Comparison of ENCODE assay signal across 31 cellular contexts in the genomic region with DNA sequence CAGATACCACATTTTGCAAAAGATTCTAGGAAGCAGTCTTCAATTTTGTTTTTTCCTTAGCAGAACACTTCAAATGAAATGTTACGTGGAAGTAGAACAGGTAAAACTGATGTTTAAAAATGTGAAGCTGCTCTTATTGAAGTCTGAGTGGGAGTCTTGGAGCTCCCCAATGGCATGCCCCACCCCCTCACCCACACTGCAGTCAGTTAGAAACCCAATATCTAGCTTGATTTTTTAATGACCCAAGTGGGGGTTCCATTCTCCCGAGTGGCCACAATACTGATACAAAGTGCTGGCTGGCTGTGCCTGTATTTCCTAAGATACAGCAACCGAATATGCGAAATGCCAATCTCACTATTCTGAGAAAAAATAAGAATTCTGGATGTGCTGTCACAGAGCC. TPM values are rescaled to one million over a fixed set of nuclear protein-coding genes. Genes with fewer than 3 reads are reported as not detected.
DNase-seq lines count a peak whose midpoint lies in the region; ATAC-seq and TF ChIP-seq lines count a peak whose summit lies in the region.
"Had no signal": no experiment of that assay in that cellular context is flagged by ENCODE, and none has a peak within 500 bp of the region (broad histone marks: within the 10 kb centered on the region; RNA-seq: fewer than 3 reads in every experiment).

No MANE protein-coding gene starts in this region.

- POLR2A ChIA-PET in MCF 10A (lab: Yijun Ruan, JAX) = interaction anchor here (2.0 kb wide), 1 partner anchor 11 kb away, joined by 5 read pairs; no protein-coding TSS in a partner anchor

- no peak overlapping the region for H3K4me3 Mint-ChIP-seq in MCF 10A (ENCODE audit: unreplicated experiment)
- no peak overlapping the region for H3K4me3 Mint-ChIP-seq in T-helper 17 cell

- H3K4me1 Mint-ChIP-seq in MCF 10A (ENCODE audit: insufficient read depth, unreplicated experiment) = peaks cover 10% of the 10 kb centered on the region
- peaks cover 34% of the 10 kb centered on the region for H3K4me1 Mint-ChIP-seq in T-helper 17 cell

- no peak for DNase-seq in breast epithelium (ENCODE audit: low spot score in 2 of 2)
- no peak for DNase-seq in MCF 10A (ENCODE audit: unreplicated experiment)
- DNase-seq in T-helper 17 cell = no peak
- DNase-seq in thyroid gland = no peak
- no peak for DNase-seq in NCI-H748 treated with DMSO at 0.1 percent for 48 hours (lab: John Stamatoyannopoulos, UW)
- no peak for DNase-seq in GM19238 (ENCODE audit: insufficient read length, low spot score)
- no peak for DNase-seq in trophoblast cell
- DNase-seq: activated CD4-positive, alpha-beta T cell treated with anti-CD3 and anti-CD28 coated beads for 48 hours; activated effector memory CD4-positive, alpha-beta T cell treated with anti-CD3 and anti-CD28 coated beads, Interleukin-2, amount 50 U/mL, for 16 hours; amygdala; central memory CD4-positive, alpha-beta T cell; DMS 273 treated with DMSO at 0.1 percent for 48 hours; gastrocnemius medialis; H7; hypothalamus; islet precursor cell; mammary epithelial cell; NCI-H1417 treated with DMSO at 0.1 percent for 48 hours; NCI-H510A treated with DMSO at 0.1 percent for 48 hours; NK-92 treated with Interleukin-12 subunit alpha and Interleukin-12 subunit beta, amount 100 ng/mL, for 24 hours; SIG-M5; T-helper 1 cell had no signal

- H3K9ac ChIP-seq in iPS-20b (ENCODE audit: low read depth, low read length) (peak overlapping the region; percentile 15; the same call in 1 of the 2 replicates), trophoblast cell (ENCODE audit: low read length) (no peak overlapping the region)

- no peak overlapping the region for H3K18ac ChIP-seq in trophoblast cell (ENCODE audit: low read length)

- H2BK12ac ChIP-seq in trophoblast cell (ENCODE audit: low read length) = no peak overlapping the region

- TF ChIP-seq CTCF in breast epithelium (IDR thresholded peaks at IDR 0.05) = no peak
- TF ChIP-seq CTCF in MCF 10A (IDR thresholded peaks at IDR 0.05; ENCODE audit: unreplicated experiment) = no peak
- no peak for TF ChIP-seq CTCF in thyroid gland (IDR thresholded peaks at IDR 0.05)

- no peaks in the 10 kb centered on the region for H3K27me3 ChIP-seq in breast epithelium
- H3K27me3 ChIP-seq in iPS-20b (ENCODE audit: insufficient read depth, low read length) = no peaks in the 10 kb centered on the region
- no peaks in the 10 kb centered on the region for H3K27me3 ChIP-seq in thyroid gland
- no peaks in the 10 kb centered on the region for H3K27me3 ChIP-seq in trophoblast cell (ENCODE audit: insufficient read depth, low read length)
- H3K27me3 ChIP-seq: gastrocnemius medialis had no signal

- H3K36me3 ChIP-seq in breast epithelium (no peaks in the 10 kb centered on the region), iPS-20b (ENCODE audit: insufficient read depth, low read depth, low read length) (peaks cover 18% of the 10 kb centered on the region), thyroid gland (no peaks in the 10 kb centered on the region), trophoblast cell (ENCODE audit: control insufficient read depth in 1 of 2, insufficient read depth in 2 of 2, low read length in 2 of 2) (peaks cover 0 to 7% of the 10 kb centered on the region in 2 experiments)

- H2BK5ac ChIP-seq in trophoblast cell (ENCODE audit: low read depth, low read length, poor library complexity) = no peak overlapping the region

- ATAC-seq in T-helper 17 cell = no peak
- ATAC-seq: esophagus mucosa, gastrocnemius medialis, HepG2, Panc1 had no signal

- H3K27ac ChIP-seq in breast epithelium (peak overlapping the region; percentile 43 to 49), iPS-20b (ENCODE audit: low read length) (no peak overlapping the region), thyroid gland (peak overlapping the region in 2 of 3 donors; percentile 12 to 47), trophoblast cell (ENCODE audit: low read depth, low read length) (no peak overlapping the region)
- H3K27ac ChIP-seq: C4-2B, HL-60 had no signal

- no peak overlapping the region for H3K4ac ChIP-seq in trophoblast cell (ENCODE audit: low read depth, low read length)

- CTCF ChIA-PET in MCF 10A (lab: Yijun Ruan, JAX) = interaction anchor here (0.5 to 1.4 kb wide), 5 partner anchors 9 to 194 kb away, joined by 3 to 4 read pairs (median 4); no protein-coding TSS in a partner anchor

- no peaks in the 10 kb centered on the region for H3K9me3 Mint-ChIP-seq in MCF 10A (ENCODE audit: unreplicated experiment)

- H3K79me2 ChIP-seq in trophoblast cell (ENCODE audit: control insufficient read depth, insufficient read depth, low read length, poor library complexity) = no peaks in the 10 kb centered on the region

- H3K14ac ChIP-seq in trophoblast cell (ENCODE audit: low read length) = no peak overlapping the region

- H3K4me1 ChIP-seq in breast epithelium = peaks cover 8 to 14% of the 10 kb centered on the region in 2 donors
- peaks cover 22% of the 10 kb centered on the region; the same call in 1 of the 2 replicates for H3K4me1 ChIP-seq in iPS-20b (ENCODE audit: insufficient read depth, low read length)
- peaks cover 51 to 71% of the 10 kb centered on the region in 2 donors for H3K4me1 ChIP-seq in thyroid gland
- H3K4me1 ChIP-seq in trophoblast cell (ENCODE audit: control insufficient read depth in 1 of 2, insufficient read depth in 2 of 2, low read length in 2 of 2) = peaks cover 0 to 10% of the 10 kb centered on the region in 2 experiments

- TF ChIP-seq POLR2A in breast epithelium (IDR thresholded peaks at IDR 0.05) (no peak), thyroid gland (IDR thresholded peaks at IDR 0.05) (no peak)

- no peaks in the 10 kb centered on the region for H3K79me1 ChIP-seq in trophoblast cell (ENCODE audit: low read length)

- H3K27me3 Mint-ChIP-seq in MCF 10A (ENCODE audit: insufficient read depth, unreplicated experiment) (no peaks in the 10 kb centered on the region), T-helper 17 cell (no peaks in the 10 kb centered on the region)

- no peak overlapping the region for H2BK120ac ChIP-seq in trophoblast cell (ENCODE audit: insufficient read depth, low read length, poor library complexity)

- no peak overlapping the region for H2AK5ac ChIP-seq in trophoblast cell (ENCODE audit: low read length)

- H3K36me3 Mint-ChIP-seq in MCF 10A (ENCODE audit: insufficient read depth, unreplicated experiment) = peaks cover 70% of the 10 kb centered on the region
- H3K36me3 Mint-ChIP-seq in T-helper 17 cell (ENCODE audit: low read depth) = no peaks in the 10 kb centered on the region

- 78 to 84% methylated on average over 4 of the region's 4 CpGs for WGBS in thyroid gland, 2 donors
- WGBS in trophoblast cell (ENCODE audit: extremely low coverage, insufficient coverage, insufficient read length) = no CpG with 5 or more reads among the region's 4 CpGs

- no peak overlapping the region for H4K91ac ChIP-seq in trophoblast cell (ENCODE audit: low read depth, low read length)

- no peaks in the 10 kb centered on the region for H3K9me3 ChIP-seq in breast epithelium
- H3K9me3 ChIP-seq in T-helper 17 cell (ENCODE audit: control insufficient read depth, low read length, poor library complexity, severe bottlenecking) = no peaks in the 10 kb centered on the region
- no peaks in the 10 kb centered on the region for H3K9me3 ChIP-seq in iPS-20b (ENCODE audit: insufficient read depth, low read depth, low read length)
- H3K9me3 ChIP-seq in thyroid gland = no peaks in the 10 kb centered on the region
- no peaks in the 10 kb centered on the region for H3K9me3 ChIP-seq in trophoblast cell (ENCODE audit: insufficient read depth, low read depth, low read length)
- H3K9me3 ChIP-seq: gastrocnemius medialis had no signal

- no peak overlapping the region for H4K8ac ChIP-seq in trophoblast cell (ENCODE audit: low read depth, low read length)

- intact Hi-C loops in breast epithelium (cut with DNase I; ENCODE audit: low total_unique reads) = no loop called here
- intact Hi-C loops in MCF 10A (cut with micrococcal nuclease) = no loop called here
- intact Hi-C loops in thyroid gland (cut with DNase I) = loop anchor here (10.0 kb wide), 1 partner anchor 61 kb away; no protein-coding TSS in a partner anchor

- H3K4me2 ChIP-seq in trophoblast cell (ENCODE audit: low read length) = no peak overlapping the region

- no peak overlapping the region for H3K23ac ChIP-seq in trophoblast cell (ENCODE audit: low read length)

- H3K4me3 ChIP-seq in breast epithelium (no peak overlapping the region), iPS-20b (ENCODE audit: low read length) (no peak overlapping the region), thyroid gland (replicated peaks in 1 of 3) (no peak overlapping the region), trophoblast cell (ENCODE audit: low read depth, low read length) (no peak overlapping the region)
- H3K4me3 ChIP-seq: gastrocnemius medialis had no signal

- no peak overlapping the region for H3K27ac Mint-ChIP-seq in MCF 10A (ENCODE audit: low read depth, unreplicated experiment)
- H3K27ac Mint-ChIP-seq in T-helper 17 cell = peak overlapping the region; percentile 77

- no peak overlapping the region for H4K12ac ChIP-seq in trophoblast cell (ENCODE audit: low read depth, low read length)

- H2AFZ ChIP-seq in trophoblast cell (ENCODE audit: insufficient read depth, low read length, poor library complexity) = no peak overlapping the region

- BruUV-seq in MCF 10A (replicated peaks; lab: Mats Ljungman, UMichigan) = no TSS peak

RNA-seq across cellular contexts. Expression of a gene that starts 31.3 kb away (rescaled TPM):
- total RNA-seq in breast epithelium (under 1 TPM in 2 of 3 donors, not detected in 1; 0.16 to 0.66 TPM), MCF 10A (2022) (0.47 and 0.65 TPM in 2 replicates), T-helper 17 cell (under 1 TPM in 1 of 2 donors, not detected in 1; 0.30 TPM), thyroid gland (1 to 10 TPM in 1 of 4 donors, under 1 TPM in 3; 0.11 to 2.1 (median 0.60) TPM)
- 0.47 and 0.60 TPM in 2 replicates for polyA plus RNA-seq in trophoblast cell (2013)

RNA-seq across cellular contexts. Expression of a gene that starts 40.6 kb away (rescaled TPM):
- 1 to 10 TPM in 1 of 3 donors, under 1 TPM in 1, not detected in 1; 0.66 to 5.3 TPM for total RNA-seq in breast epithelium
- 0.23 TPM in 1 of 2 replicates, not detected in the other for total RNA-seq in MCF 10A (2022)
- not detected for total RNA-seq in T-helper 17 cell
- under 1 TPM in 3 of 4 donors, not detected in 1; 0.50 to 0.63 (median 0.54) TPM for total RNA-seq in thyroid gland
- 0.03 TPM in 1 of 2 replicates, not detected in the other for polyA plus RNA-seq in trophoblast cell (2013)
- total RNA-seq: gastrocnemius medialis, HepG2, LHCN-M2, omental fat pad had no signal
- polyA plus RNA-seq: AG04450, HepG2 had no signal

RNA-seq across cellular contexts. Expression of a gene that starts 49.1 kb away (rescaled TPM):
- 10 to 100 TPM in 1 of 3 donors, 1 to 10 TPM in 2; 6.0 to 10.5 (median 7.4) TPM for total RNA-seq in breast epithelium
- not detected in 2 replicates for total RNA-seq in MCF 10A (2022)
- total RNA-seq in T-helper 17 cell = not detected
- 10 to 100 TPM in 2 of 4 donors, 1 to 10 TPM in 2; 7.4 to 33.4 (median 10.7) TPM for total RNA-seq in thyroid gland
- not detected in 2 replicates for polyA plus RNA-seq in trophoblast cell (2013)
- total RNA-seq: HepG2, LHCN-M2, mammary epithelial cell had no signal
- polyA plus RNA-seq: AG04450, HepG2, mammary epithelial cell had no signal

RNA-seq across cellular contexts. Expression of a gene that starts 56.9 kb away (rescaled TPM):
- 10 to 100 TPM; 29.4 to 67.5 (median 52.0) TPM for total RNA-seq in breast epithelium
- total RNA-seq in MCF 10A (2022) = 13.2 and 13.5 TPM in 2 replicates
- total RNA-seq in T-helper 17 cell = 1 to 10 TPM; 3.3 to 4.9 TPM
- 10 to 100 TPM; 17.6 to 62.9 (median 32.3) TPM for total RNA-seq in thyroid gland
- polyA plus RNA-seq in trophoblast cell (2013) = 17.1 and 19.6 TPM in 2 replicates

Comparison
In these comparisons a context has a peak if more than half of its experiments do, and no peak if none do; other contexts are left out.
1. H3K27ac ChIP-seq: peak in breast epithelium (2 of 2) and thyroid gland (2 of 3); none in iPS-20b (single experiment) and trophoblast cell (single experiment).